In the genomic region with DNA sequence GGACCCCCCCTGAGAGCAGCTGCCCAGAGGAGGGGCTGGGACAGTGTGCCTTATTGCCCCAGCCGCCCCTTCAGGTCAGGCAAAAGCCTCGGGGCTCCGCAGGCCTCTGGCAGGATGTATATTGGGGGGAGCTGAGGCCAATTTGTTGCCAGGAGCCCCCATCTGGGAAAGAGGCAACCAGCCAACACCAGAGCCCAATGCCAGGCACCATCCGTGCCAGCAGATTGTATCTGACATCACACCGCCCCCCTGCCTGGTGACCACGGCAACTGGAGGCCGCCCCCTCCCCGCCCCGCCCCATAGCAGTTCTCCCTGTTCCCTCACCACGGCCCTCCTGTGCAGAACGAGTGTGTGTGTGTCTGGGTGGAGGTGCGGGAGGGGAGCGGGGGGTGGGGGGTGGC, we compare ENCODE assay signal across 14 cellular contexts.
A peak's percentile ranks its signal among the peaks of the same experiment; 100 is the strongest.
DNase-seq lines count a peak whose midpoint lies in the region; ATAC-seq lines count a peak whose summit lies in the region.
"Had no signal": no experiment of that assay in that cellular context is flagged by ENCODE, and none has a peak within 500 bp of the region (broad histone marks: within the 10 kb centered on the region; RNA-seq: fewer than 3 reads in every experiment).

No MANE protein-coding gene starts in this region.

- DNase-seq in NCI-H1092 treated with DMSO at 0.1 percent for 48 hours (lab: John Stamatoyannopoulos, UW) (peak; percentile 61), NCI-H1092 (lab: John Stamatoyannopoulos, UW) (no peak), DMS 273 (lab: John Stamatoyannopoulos, UW; ENCODE audit: unreplicated experiment) (peak; percentile 93), NCI-H69 (lab: John Stamatoyannopoulos, UW) (peak; percentile 88), epithelial cell of prostate (ENCODE audit: low read depth, low spot score) (no peak), ACHN (no peak)
- DNase-seq in activated T-cell treated with anti-CD3 and anti-CD28 coated beads, Interleukin-2, amount 50 U/mL, for 1 hour = no peak
- DNase-seq: dermis blood vessel endothelial cell, hippocampal formation, Kasumi-1, left colon, psoas muscle had no signal

- in situ Hi-C loops in ACHN (cut with HindIII; ENCODE audit: low pct_ligation_motif_present, low pct_unique_long_range_greater_than_20kb, low sequenced_read_pairs) = no loop called here

- no peak for ATAC-seq in HG02973 (IDR thresholded peaks at IDR 0.05; ENCODE audit: unreplicated experiment)
- ATAC-seq: left colon, psoas muscle had no signal

- peak overlapping the region; percentile 100 for H3K27ac ChIP-seq in epithelial cell of prostate
- H3K27ac ChIP-seq: psoas muscle, SK-N-MC had no signal

Comparison
In these comparisons a context has a peak if more than half of its experiments do, and no peak if none do; other contexts are left out.
1. DNase-seq: peak in NCI-H1092 treated with DMSO at 0.1 percent for 48 hours (single experiment), DMS 273 (single experiment) and NCI-H69 (single experiment); none in NCI-H1092 (single experiment), epithelial cell of prostate (single experiment), ACHN (single experiment) and activated T-cell treated with anti-CD3 and anti-CD28 coated beads, Interleukin-2, amount 50 U/mL, for 1 hour (single experiment).